ENCODE assay signal across 1 cellular context in genomic region chrX:9501362-9501761, GRCh38.
TF ChIP-seq lines count a peak whose summit lies in the region.

No MANE protein-coding gene starts in this region.

TF ChIP-seq in GM23338, 12 proteins besides CTCF, POLR2A, EP300 and RAD21 (continued from another document):
- TF ChIP-seq REST (IDR thresholded peaks at IDR 0.05; ENCODE audit: unreplicated experiment) (no peak), POLR2AphosphoS5 (IDR thresholded peaks at IDR 0.05; ENCODE audit: low read depth) (no peak), ETS1 (IDR thresholded peaks at IDR 0.05) (no peak), ZNF114 (CRISPR knock-in tag; IDR thresholded peaks at IDR 0.05) (no peak), ZNF331 (CRISPR knock-in tag; IDR thresholded peaks at IDR 0.05; ENCODE audit: low read depth) (no peak)
